Comparison of ENCODE assay signal across 1 cellular context in genomic region chr6:75849329-75850025, GRCh38.
TF ChIP-seq lines count a peak whose summit lies in the region.

No MANE protein-coding gene starts in this region.

TF ChIP-seq in HEK293, 187 proteins besides CTCF, POLR2A, EP300 and RAD21:
- no peak for TF ChIP-seq ZNF2 (tag by site-specific recombination; IDR thresholded peaks at IDR 0.05)
- TF ChIP-seq, protein P1, sequence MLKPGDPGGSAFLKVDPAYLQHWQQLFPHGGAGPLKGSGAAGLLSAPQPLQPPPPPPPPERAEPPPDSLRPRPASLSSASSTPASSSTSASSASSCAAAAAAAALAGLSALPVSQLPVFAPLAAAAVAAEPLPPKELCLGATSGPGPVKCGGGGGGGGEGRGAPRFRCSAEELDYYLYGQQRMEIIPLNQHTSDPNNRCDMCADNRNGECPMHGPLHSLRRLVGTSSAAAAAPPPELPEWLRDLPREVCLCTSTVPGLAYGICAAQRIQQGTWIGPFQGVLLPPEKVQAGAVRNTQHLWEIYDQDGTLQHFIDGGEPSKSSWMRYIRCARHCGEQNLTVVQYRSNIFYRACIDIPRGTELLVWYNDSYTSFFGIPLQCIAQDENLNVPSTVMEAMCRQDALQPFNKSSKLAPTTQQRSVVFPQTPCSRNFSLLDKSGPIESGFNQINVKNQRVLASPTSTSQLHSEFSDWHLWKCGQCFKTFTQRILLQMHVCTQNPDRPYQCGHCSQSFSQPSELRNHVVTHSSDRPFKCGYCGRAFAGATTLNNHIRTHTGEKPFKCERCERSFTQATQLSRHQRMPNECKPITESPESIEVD (tag by site-specific recombination; IDR thresholded peaks at IDR 0.05): peak; percentile 49; the same call in 1 of the 2 replicates
- no peak for TF ChIP-seq ZNF132 (tag by site-specific recombination; IDR thresholded peaks at IDR 0.05; ENCODE audit: borderline replicate concordance)
- TF ChIP-seq ZFHX2 (tag by site-specific recombination; conservative IDR thresholded peaks at IDR 0.05): no peak
